20 cellular contexts compared by ENCODE assay signal in genomic region chr20:58838174-58838573, GRCh38.
"Had no signal": no experiment of that assay in that cellular context is flagged by ENCODE, and none has a peak within 500 bp of the region (broad histone marks: within the 10 kb centered on the region; RNA-seq: fewer than 3 reads in every experiment).

No MANE protein-coding gene starts in this region.

- H3K4me3 ChIP-seq: coronary artery, esophagus muscularis mucosa, left ventricle myocardium inferior, mucosa of descending colon had no signal

- H3K36me3 ChIP-seq: esophagus muscularis mucosa, left ventricle myocardium inferior had no signal

- H3K27ac Mint-ChIP-seq: activated CD8-positive, alpha-beta memory T cell treated with anti-CD3 and anti-CD28 coated beads, Interleukin-2, amount 10 ng/mL, durations not matched to agents 7 days and 5 days; memory B cell; stimulated activated effector memory CD8-positive, alpha-beta T cell treated with anti-CD3 and anti-CD28 coated beads, Interleukin-12 subunit alpha, Interleukin-12 subunit beta, amount 100 ng/mL, for 72 hours; T-helper 2 cell treated with Interferon-gamma antibody and Interleukin-4, amounts not matched to agents 5 μg/mL and 100 μg/mL, for 36 hours had no signal

- H3K9me3 Mint-ChIP-seq: memory B cell; naive thymus-derived CD8-positive, alpha-beta T cell; stimulated activated effector memory CD8-positive, alpha-beta T cell treated with anti-CD3 and anti-CD28 coated beads, Interleukin-12 subunit alpha, Interleukin-12 subunit beta, amount 100 ng/mL, for 72 hours; T-helper 2 cell treated with Interferon-gamma antibody and Interleukin-4, amounts not matched to agents 5 μg/mL and 100 μg/mL, for 36 hours had no signal

- ATAC-seq: mucosa of descending colon; naive thymus-derived CD8-positive, alpha-beta T cell had no signal

- FAIRE-seq: kidney had no signal

- H3K36me3 Mint-ChIP-seq: stimulated activated effector memory CD8-positive, alpha-beta T cell treated with anti-CD3 and anti-CD28 coated beads, Interleukin-12 subunit alpha, Interleukin-12 subunit beta, amount 100 ng/mL, for 72 hours had no signal

- H3K4me3 Mint-ChIP-seq: activated CD8-positive, alpha-beta memory T cell treated with anti-CD3 and anti-CD28 coated beads, Interleukin-2, amount 10 ng/mL, durations not matched to agents 7 days and 5 days; memory B cell; naive thymus-derived CD8-positive, alpha-beta T cell; stimulated activated effector memory CD8-positive, alpha-beta T cell treated with anti-CD3 and anti-CD28 coated beads, Interleukin-12 subunit alpha, Interleukin-12 subunit beta, amount 100 ng/mL, for 72 hours; T-helper 2 cell treated with Interferon-gamma antibody and Interleukin-4, amounts not matched to agents 5 μg/mL and 100 μg/mL, for 36 hours had no signal

- DNase-seq: activated CD4-positive, alpha-beta T cell treated with anti-CD3 and anti-CD28 coated beads, Interleukin-2, amount 50 U/mL, for 4 hours; activated CD4-positive, CD25-positive, alpha-beta regulatory T cell treated with anti-CD3 and anti-CD28 coated beads, Interleukin-2, amount 50 U/mL, for 72 hours; activated effector memory CD4-positive, alpha-beta T cell treated with Interleukin-2 at 50 U/mL for 16 hours; activated naive CD4-positive, alpha-beta T cell treated with anti-CD3 and anti-CD28 coated beads, Interleukin-2, amount 50 U/mL, for 16 hours; activated T-cell treated with anti-CD3 and anti-CD28 coated beads, Interleukin-2, amount 50 U/mL, for 1 hour; central memory CD4-positive, alpha-beta T cell; hippocampal formation; kidney; left ventricle myocardium inferior; mucosa of descending colon; naive thymus-derived CD8-positive, alpha-beta T cell; stimulated activated CD4-positive, alpha-beta T cell treated with anti-CD3 and anti-CD28 coated beads, Interleukin-12 subunit alpha, Interleukin-12 subunit beta, amount 100 ng/mL, for 4 hours; stimulated activated CD4-positive, alpha-beta T cell treated with anti-CD3 and anti-CD28 coated beads, Interleukin-2, amount 100 ng/mL, for 24 hours had no signal

- H3K9me3 ChIP-seq: esophagus muscularis mucosa, left ventricle myocardium inferior, mucosa of descending colon had no signal

- H3K4me1 Mint-ChIP-seq: memory B cell had no signal

- H3K4me1 ChIP-seq: parathyroid adenoma had no signal
